ENCODE assay signal across 8 cellular contexts in the genomic region with DNA sequence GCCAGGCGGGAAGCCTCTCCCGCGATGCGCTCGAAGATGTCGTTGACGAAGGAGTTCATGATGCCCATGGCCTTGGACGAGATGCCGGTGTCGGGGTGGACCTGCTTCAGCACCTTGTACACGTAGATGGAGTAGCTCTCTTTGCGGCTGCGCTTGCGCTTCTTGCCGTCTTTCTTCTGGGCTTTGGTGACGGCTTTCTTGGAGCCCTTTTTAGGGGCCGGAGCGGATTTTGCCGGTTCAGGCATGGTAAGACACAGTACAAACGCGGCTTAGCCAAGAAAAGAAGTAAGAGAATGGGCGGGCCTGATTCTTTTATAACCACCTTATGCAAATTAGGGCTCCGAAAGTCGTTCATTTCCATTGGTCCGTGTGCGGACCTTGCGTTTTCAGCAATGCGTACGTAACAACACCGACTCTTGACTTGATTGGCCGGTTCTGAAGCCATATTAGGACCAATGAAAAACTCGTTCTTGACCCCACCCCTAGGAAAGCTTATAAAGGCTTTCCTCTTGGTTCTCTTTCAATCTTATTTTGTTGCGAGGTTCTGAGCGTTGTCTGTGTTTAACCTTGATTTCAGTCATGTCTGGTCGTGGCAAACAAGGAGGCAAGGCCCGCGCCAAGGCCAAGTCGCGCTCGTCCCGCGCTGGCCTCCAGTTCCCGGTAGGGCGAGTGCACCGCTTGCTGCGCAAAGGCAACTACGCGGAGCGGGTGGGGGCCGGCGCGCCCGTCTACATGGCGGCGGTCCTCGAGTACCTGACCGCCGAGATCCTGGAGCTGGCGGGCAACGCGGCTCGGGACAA. TPM values are rescaled to one million over a fixed set of nuclear protein-coding genes. Genes with fewer than 3 reads are reported as not detected.
DNase-seq lines count a peak whose midpoint lies in the region; ATAC-seq and TF ChIP-seq lines count a peak whose summit lies in the region.

No MANE protein-coding gene starts in this region.

- ATAC-seq in HG03432 (IDR thresholded peaks at IDR 0.05; ENCODE audit: unreplicated experiment), result peak; percentile 55

- peak overlapping the region; percentile 100 for H3K27ac ChIP-seq in cingulate gyrus (ENCODE audit: low read depth, low read length)

- DNase-seq in Ammon's horn (ENCODE audit: low spot score) (peak; percentile 99), NCI-H460 (ENCODE audit: extremely low read depth, low read depth) (peak; percentile 100), kidney tubule cell (ENCODE audit: low spot score) (peak; percentile 100)
- DNase-seq in activated CD4-positive, alpha-beta T cell treated with anti-CD3 and anti-CD28 coated beads for 1 hour, result peak; percentile 76
- DNase-seq in stimulated activated CD4-positive, alpha-beta T cell treated with anti-CD3 and anti-CD28 coated beads, Interleukin-1b, Interleukin-23, amount 100 ng/mL, for 1 hour (ENCODE audit: low read depth in 2 of 2), result peak; percentile 49 to 77

- TF ChIP-seq POLR2A in GM19193 (IDR thresholded peaks at IDR 0.05; ENCODE audit: extremely low read depth, insufficient read depth, insufficient read length), result peak; percentile 87

RNA-seq across cellular contexts. Expression of a gene that starts 12.8 kb away (rescaled TPM):
- 21.7 and 24.9 TPM in 2 replicates for total RNA-seq in NCI-H460 (2014; rRNA removed; shearing (Covaris generic))
- polyA plus RNA-seq in NCI-H460 (2014; cell fraction: nucleus; rRNA removed), result 43.8 and 53.3 TPM in 2 replicates

RNA-seq across cellular contexts. Expression of a gene that starts 31.0 kb away (rescaled TPM):
- 0.63 and 1.3 TPM in 2 replicates for total RNA-seq in NCI-H460 (2014; rRNA removed; shearing (Covaris generic))
- polyA plus RNA-seq in NCI-H460 (2014; cell fraction: nucleus; rRNA removed), result 0.22 and 1.2 TPM in 2 replicates

RNA-seq across cellular contexts. Expression of a gene that starts 41.0 kb away (rescaled TPM):
- total RNA-seq in NCI-H460 (2014; rRNA removed; shearing (Covaris generic)), result 20.0 and 29.4 TPM in 2 replicates
- 20.4 and 21.6 TPM in 2 replicates for polyA plus RNA-seq in NCI-H460 (2014; cell fraction: nucleus; rRNA removed)

RNA-seq across cellular contexts. Expression of a gene that starts 50.1 kb away (rescaled TPM):
- 8.7 and 10.5 TPM in 2 replicates for total RNA-seq in NCI-H460 (2014; rRNA removed; shearing (Covaris generic))
- polyA plus RNA-seq in NCI-H460 (2014; cell fraction: nucleus; rRNA removed), result 28.0 and 30.1 TPM in 2 replicates

Comparison
In these comparisons a context has a peak if more than half of its experiments do, and no peak if none do; other contexts are left out.
1. Peak in every context shown above with its lines: DNase-seq, ATAC-seq and H3K27ac ChIP-seq.